ENCODE assay signal across 23 cellular contexts in the genomic region with DNA sequence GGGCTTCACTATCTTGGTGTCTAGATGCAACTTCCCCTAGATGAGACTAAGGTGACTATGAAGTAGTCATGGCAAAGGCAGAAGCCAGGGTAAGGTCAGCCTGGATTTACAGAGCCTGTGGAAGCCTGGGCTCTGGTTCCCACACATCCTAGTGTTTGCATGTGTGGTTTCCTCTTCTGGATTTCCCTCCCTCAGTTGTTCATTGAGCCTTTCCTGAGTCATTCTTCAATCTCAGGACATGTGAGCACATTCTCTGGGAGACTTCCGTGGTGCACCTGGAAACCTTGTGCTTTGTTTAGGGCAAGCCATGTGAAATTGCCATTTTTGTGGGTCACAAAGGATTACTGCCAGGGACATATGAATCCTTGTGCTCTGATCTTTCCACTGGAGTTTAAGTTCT.
"Had no signal": no experiment of that assay in that cellular context is flagged by ENCODE, and none has a peak within 500 bp of the region (broad histone marks: within the 10 kb centered on the region; RNA-seq: fewer than 3 reads in every experiment).

No MANE protein-coding gene starts in this region.

- H2AFZ ChIP-seq: hepatocyte had no signal

- H3K36me3 Mint-ChIP-seq: activated CD4-positive, alpha-beta memory T cell treated with anti-CD3 and anti-CD28 coated beads for 36 hours; activated naive CD4-positive, alpha-beta T cell treated with anti-CD3 and anti-CD28 coated beads, Interleukin-2, amount 10 ng/mL, durations not matched to agents 7 days and 5 days; immature natural killer cell; memory B cell had no signal

- H3K27me3 ChIP-seq: brain microvascular endothelial cell, hepatocyte, neutrophil, pancreas, tibial artery had no signal

- H3K4me3 Mint-ChIP-seq: activated CD4-positive, alpha-beta memory T cell treated with anti-CD3 and anti-CD28 coated beads for 36 hours; activated naive CD4-positive, alpha-beta T cell treated with anti-CD3 and anti-CD28 coated beads, Interleukin-2, amount 10 ng/mL, durations not matched to agents 7 days and 5 days; central memory CD8-positive, alpha-beta T cell; immature natural killer cell; memory B cell; nephron; stimulated activated naive CD8-positive, alpha-beta T cell treated with anti-CD3 and anti-CD28 coated beads, Interleukin-15, amount 100 ng/mL, for 72 hours; T-helper 17 cell had no signal

- ATAC-seq: pancreas; psoas muscle; right cardiac atrium; stimulated activated naive CD8-positive, alpha-beta T cell treated with anti-CD3 and anti-CD28 coated beads, Interleukin-15, amount 100 ng/mL, for 72 hours; T-helper 17 cell had no signal

- H3K79me2 ChIP-seq: hepatocyte had no signal

- H3K4me3 ChIP-seq: hepatocyte, pancreas, psoas muscle, tibial artery had no signal

- H3K9me3 ChIP-seq: neutrophil, pancreas, psoas muscle, tibial artery had no signal

- FAIRE-seq: colon, pancreas had no signal

- H3K27me3 Mint-ChIP-seq: activated naive CD4-positive, alpha-beta T cell treated with anti-CD3 and anti-CD28 coated beads, Interleukin-2, amount 10 ng/mL, durations not matched to agents 7 days and 5 days; stimulated activated naive CD8-positive, alpha-beta T cell treated with anti-CD3 and anti-CD28 coated beads, Interleukin-15, amount 100 ng/mL, for 72 hours had no signal

- H3K36me3 ChIP-seq: brain microvascular endothelial cell, neutrophil, pancreas, tibial artery had no signal

- H3K4me2 ChIP-seq: hepatocyte had no signal

- DNase-seq: activated CD4-positive, alpha-beta memory T cell treated with anti-CD3 and anti-CD28 coated beads for 36 hours; activated CD4-positive, alpha-beta T cell treated with anti-CD3 and anti-CD28 coated beads for 48 hours; activated CD4-positive, CD25-positive, alpha-beta regulatory T cell; activated naive CD4-positive, alpha-beta T cell treated with anti-CD3 and anti-CD28 coated beads, Interleukin-2, amount 10 ng/mL, durations not matched to agents 7 days and 5 days; activated T-cell treated with anti-CD3 and anti-CD28 coated beads, Interleukin-2, amount 50 U/mL, for 48 hours; brain microvascular endothelial cell; immature natural killer cell; pancreas; psoas muscle; right cardiac atrium; stimulated activated CD4-positive, alpha-beta T cell treated with anti-CD3 and anti-CD28 coated beads, Interleukin-12 subunit alpha, Interleukin-12 subunit beta, amount 100 ng/mL, for 4 hours; stimulated activated CD4-positive, alpha-beta T cell treated with anti-CD3 and anti-CD28 coated beads, Interleukin-1b, Interleukin-23, amount 100 ng/mL, for 48 hours; stimulated activated naive CD8-positive, alpha-beta T cell treated with anti-CD3 and anti-CD28 coated beads, Interleukin-15, amount 100 ng/mL, for 72 hours; SW 1271; T-helper 17 cell; tibial artery had no signal

- H3K4me1 Mint-ChIP-seq: activated naive CD4-positive, alpha-beta T cell treated with anti-CD3 and anti-CD28 coated beads, Interleukin-2, amount 10 ng/mL, durations not matched to agents 7 days and 5 days; memory B cell; stimulated activated naive CD8-positive, alpha-beta T cell treated with anti-CD3 and anti-CD28 coated beads, Interleukin-15, amount 100 ng/mL, for 72 hours; T-helper 17 cell had no signal

- H3K4me1 ChIP-seq: pancreas, psoas muscle, tibial artery had no signal

- H3K27ac ChIP-seq: brain microvascular endothelial cell, epithelial cell of prostate, hepatocyte, neutrophil, pancreas, psoas muscle, tibial artery had no signal

- H3K9me3 Mint-ChIP-seq: activated CD4-positive, alpha-beta memory T cell treated with anti-CD3 and anti-CD28 coated beads for 36 hours; activated naive CD4-positive, alpha-beta T cell treated with anti-CD3 and anti-CD28 coated beads, Interleukin-2, amount 10 ng/mL, durations not matched to agents 7 days and 5 days; central memory CD8-positive, alpha-beta T cell; immature natural killer cell; memory B cell; nephron; stimulated activated naive CD8-positive, alpha-beta T cell treated with anti-CD3 and anti-CD28 coated beads, Interleukin-15, amount 100 ng/mL, for 72 hours had no signal

- H3K27ac Mint-ChIP-seq: activated CD4-positive, alpha-beta memory T cell treated with anti-CD3 and anti-CD28 coated beads for 36 hours; activated naive CD4-positive, alpha-beta T cell treated with anti-CD3 and anti-CD28 coated beads, Interleukin-2, amount 10 ng/mL, durations not matched to agents 7 days and 5 days; immature natural killer cell; memory B cell; nephron; stimulated activated naive CD8-positive, alpha-beta T cell treated with anti-CD3 and anti-CD28 coated beads, Interleukin-15, amount 100 ng/mL, for 72 hours; T-helper 17 cell had no signal
